17 cellular contexts compared by ENCODE assay signal in the genomic region with DNA sequence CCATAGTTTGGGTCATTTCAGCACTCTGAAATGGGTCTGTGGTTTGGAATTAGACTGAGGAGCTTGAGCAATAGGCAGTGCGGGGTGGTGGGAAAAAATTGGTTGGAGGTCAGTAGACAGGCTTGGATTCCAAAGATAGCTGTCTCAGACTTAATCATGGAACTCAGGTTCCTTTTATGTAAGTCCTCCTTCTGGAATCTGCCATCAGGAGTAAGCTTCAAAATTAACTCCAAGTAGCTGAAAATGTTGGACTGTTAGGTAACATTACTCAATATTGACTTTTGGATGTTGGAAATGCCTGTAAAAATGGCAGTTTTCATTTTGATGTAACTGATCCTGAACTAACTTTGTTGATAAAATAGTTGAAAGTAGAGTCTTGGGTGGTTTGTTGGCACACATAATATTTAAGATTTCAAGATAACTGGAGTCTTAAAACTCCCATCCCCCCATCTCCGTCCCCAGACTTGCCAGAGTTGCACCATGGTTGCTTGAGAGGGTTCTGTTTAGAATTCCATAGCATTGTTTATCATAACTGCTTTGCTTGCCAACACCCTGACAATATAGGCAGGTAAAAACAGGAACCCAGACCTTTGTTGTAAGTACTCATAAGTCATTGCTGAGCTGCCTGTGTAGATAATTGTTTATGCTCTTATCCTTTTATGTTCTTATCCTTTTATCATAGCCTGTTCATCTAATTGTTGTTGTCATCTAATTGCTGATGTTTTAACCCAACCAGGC.
A peak's percentile ranks its signal among the peaks of the same experiment; 100 is the strongest.
DNase-seq lines count a peak whose midpoint lies in the region; ATAC-seq and TF ChIP-seq lines count a peak whose summit lies in the region.
"Had no signal": no experiment of that assay in that cellular context is flagged by ENCODE, and none has a peak within 500 bp of the region (broad histone marks: within the 10 kb centered on the region; RNA-seq: fewer than 3 reads in every experiment).

No MANE protein-coding gene starts in this region.

- peak; percentile 61 for DNase-seq in AG04449 (ENCODE audit: low read depth, low spot score)
- DNase-seq in EL, result peak; percentile 22
- DNase-seq in adipocyte (ENCODE audit: low read depth), result peak; percentile 44
- DNase-seq in left lobe of liver (ENCODE audit: low spot score), result no peak
- no peak for DNase-seq in kidney tubule cell (ENCODE audit: low spot score)
- no peak for DNase-seq in left colon
- no peak for DNase-seq in HuH-7 (ENCODE audit: low spot score)
- DNase-seq: activated CD8-positive, alpha-beta memory T cell treated with anti-CD3 and anti-CD28 coated beads for 24 hours; aorta; HCEC 1CT; heart left ventricle; NCI-H2107; Peyer's patch; right cardiac atrium had no signal

- POLR2A ChIA-PET in AG04449 (lab: Yijun Ruan, JAX), result interaction anchor here (0.8 kb wide), 1 partner anchor 113 kb away, joined by 3 read pairs; a partner anchor contains a TSS

- no peaks in the 10 kb centered on the region for H3K9me3 ChIP-seq in adipocyte (ENCODE audit: control insufficient read depth, low read length)
- H3K9me3 ChIP-seq: heart left ventricle, Peyer's patch, vagina had no signal

- H3K4me1 ChIP-seq in adipocyte (ENCODE audit: control insufficient read depth, insufficient read depth, low read length), result peaks cover 6% of the 10 kb centered on the region
- H3K4me1 ChIP-seq: Peyer's patch had no signal

- H3K27me3 ChIP-seq in adipocyte (replicated peaks; ENCODE audit: control insufficient read depth, insufficient read depth, low read length), result no peaks in the 10 kb centered on the region
- H3K27me3 ChIP-seq: heart left ventricle, Peyer's patch, vagina had no signal

- peaks cover 21% of the 10 kb centered on the region for H3K36me3 ChIP-seq in adipocyte (ENCODE audit: control insufficient read depth, insufficient read depth, low read length, severe bottlenecking)

- intact Hi-C loops in left colon (cut with DNase I, micrococcal nuclease), result no loop called here

- ATAC-seq in left lobe of liver (peak; percentile 56), GM18907 (IDR thresholded peaks at IDR 0.05; ENCODE audit: unreplicated experiment) (no peak), left colon (no peak)
- ATAC-seq: esophagus mucosa, heart left ventricle, right cardiac atrium had no signal

- CTCF ChIA-PET in AG04449 (lab: Yijun Ruan, JAX), result no interaction called here

- TF ChIP-seq CTCF in AG04449 (IDR thresholded peaks at IDR 0.05; ENCODE audit: insufficient read depth, low read length, missing control alignments), result no peak

- no peak overlapping the region for H3K9ac ChIP-seq in adipocyte (ENCODE audit: low read length)

- H3K4me3 ChIP-seq in AG04449 (ENCODE audit: low read depth, low read length), result no peak overlapping the region
- no peak overlapping the region for H3K4me3 ChIP-seq in adipocyte (ENCODE audit: low read length)
- H3K4me3 ChIP-seq: heart left ventricle, Peyer's patch, vagina had no signal

Comparison
In these comparisons a context has a peak if more than half of its experiments do, and no peak if none do; other contexts are left out.
1. DNase-seq: peak in AG04449 (single experiment), EL (single experiment) and adipocyte (single experiment); none in left lobe of liver (single experiment), kidney tubule cell (single experiment), left colon (0 of 2) and HuH-7 (single experiment).